In the genomic region with DNA sequence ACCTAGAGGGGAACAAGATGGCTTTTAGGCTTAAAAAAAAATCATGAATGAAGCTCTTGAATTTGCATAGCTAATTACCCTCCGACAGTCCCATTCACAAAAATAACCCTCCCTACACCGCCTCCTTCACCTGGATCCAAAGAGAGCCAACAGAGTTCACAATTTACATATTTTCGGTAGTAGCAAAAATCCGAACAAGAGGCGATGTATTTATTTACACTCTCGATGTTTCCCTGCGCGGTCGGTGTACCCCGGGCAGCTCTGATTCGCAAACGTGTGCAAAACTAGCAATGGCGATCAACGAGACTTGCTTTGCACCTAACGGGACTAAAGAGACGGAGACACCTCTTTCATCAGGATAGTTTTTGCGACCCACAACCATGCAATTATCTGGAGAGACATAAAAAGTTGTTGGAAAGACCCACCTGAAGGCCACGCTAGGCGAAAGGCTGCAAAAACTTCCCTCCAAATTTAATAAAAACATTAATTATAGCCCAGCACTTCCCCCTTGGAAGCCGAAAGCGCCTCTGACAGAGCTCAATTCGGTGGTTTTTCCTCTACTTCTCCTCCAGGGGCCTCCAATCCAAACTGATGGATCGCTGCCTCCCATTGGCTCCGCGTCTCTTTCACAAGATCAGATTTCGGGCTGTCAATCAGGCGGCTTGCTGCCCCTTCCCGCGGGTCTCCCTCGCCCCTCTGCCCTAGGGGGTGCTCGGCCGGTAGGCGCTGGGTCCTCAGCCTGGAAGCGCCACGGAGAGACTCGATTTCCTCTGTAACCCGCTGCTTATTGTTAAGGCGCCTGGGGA, we compare ENCODE assay signal across 8 cellular contexts. TPM values are rescaled to one million over a fixed set of nuclear protein-coding genes. Genes with fewer than 3 reads are reported as not detected.
DNase-seq lines count a peak whose midpoint lies in the region; ATAC-seq and TF ChIP-seq lines count a peak whose summit lies in the region.

A gene (minus strand): TSS at position 529 of the 806 bp plus-strand sequence. CDS start 614 bp downstream, outside the sequence.

- TF ChIP-seq CTCF in RWPE1 (conservative IDR thresholded peaks at IDR 0.05; ENCODE audit: low read depth) (peak; percentile 57), right lobe of liver (IDR thresholded peaks at IDR 0.05) (peak; percentile 22 to 40 (median 36))

- TF ChIP-seq POLR2A in right lobe of liver (IDR thresholded peaks at IDR 0.05): peak; percentile 36

- no peaks in the 10 kb centered on the region for H3K4me1 Mint-ChIP-seq in effector memory CD8-positive, alpha-beta T cell (ENCODE audit: low read depth in 2 of 2)

- H3K9me3 ChIP-seq in right lobe of liver: no peaks in the 10 kb centered on the region

- H3K4me3 Mint-ChIP-seq in effector memory CD8-positive, alpha-beta T cell: no peak within 1 kb of the TSS

- WGBS in right lobe of liver (ENCODE audit: insufficient coverage, low coverage, low lambda C conversion rate, missing lambda C conversion rate): 0% methylated on average over 30 of the region's 38 CpGs

- CTCF ChIA-PET in RWPE1 (lab: Yijun Ruan, JAX): interaction anchor here (0.5 kb wide), 1 partner anchor 464 kb away, joined by 3 read pairs; no protein-coding TSS in a partner anchor

- H3K4me1 ChIP-seq in right lobe of liver: peaks cover 0 to 15% (median 5%) of the 10 kb centered on the region in 4 donors

- peak; percentile 24 for ATAC-seq in effector memory CD8-positive, alpha-beta T cell (replicated peaks)
- ATAC-seq in right lobe of liver (peak; percentile 58 to 67 (median 62)), GM18520 (IDR thresholded peaks at IDR 0.05; ENCODE audit: unreplicated experiment) (no peak), GM18858 (IDR thresholded peaks at IDR 0.05; ENCODE audit: unreplicated experiment) (no peak)

- H3K27ac ChIP-seq in RWPE1: peak within 1 kb of the TSS; percentile 92
- peak within 1 kb of the TSS; percentile 81 to 86 (median 83) for H3K27ac ChIP-seq in right lobe of liver
- peak within 1 kb of the TSS; percentile 52 for H3K27ac ChIP-seq in temporal lobe (ENCODE audit: low read depth, low read length)

- no peaks in the 10 kb centered on the region for H3K36me3 Mint-ChIP-seq in effector memory CD8-positive, alpha-beta T cell (ENCODE audit: insufficient read depth)

- no peaks in the 10 kb centered on the region for H3K9me3 Mint-ChIP-seq in effector memory CD8-positive, alpha-beta T cell

- peak within 1 kb of the TSS; percentile 70 to 73 (median 73) for H3K4me3 ChIP-seq in right lobe of liver

- peaks cover 0 to 15% of the 10 kb centered on the region in 2 donors for H3K27me3 Mint-ChIP-seq in effector memory CD8-positive, alpha-beta T cell

- H3K36me3 ChIP-seq in right lobe of liver: no peaks in the 10 kb centered on the region

- POLR2A ChIA-PET in RWPE1 (lab: Yijun Ruan, JAX; ENCODE audit: low non-redundant PET): interaction anchor here (0.7 kb wide), 1 partner anchor 466 kb away, joined by 3 read pairs; no protein-coding TSS in a partner anchor

- DNase-seq in COR-L47 (lab: John Stamatoyannopoulos, UW): peak; percentile 75
- peak; percentile 32 to 34 for DNase-seq in Kasumi-1 (lab: John Stamatoyannopoulos, UW)
- DNase-seq in RWPE1 (ENCODE audit: low spot score): peak; percentile 75
- peak in 1 of 3 experiments; percentile 2 for DNase-seq in effector memory CD8-positive, alpha-beta T cell
- DNase-seq in right lobe of liver: peak; percentile 59 to 79 (median 74)

- no peaks in the 10 kb centered on the region for H3K27me3 ChIP-seq in right lobe of liver

- intact Hi-C loops in right lobe of liver (cut with DNase I): no loop called here

- no peak within 1 kb of the TSS for H3K27ac Mint-ChIP-seq in effector memory CD8-positive, alpha-beta T cell

RNA-seq across cellular contexts. Expression of the gene that starts here (rescaled TPM):
- total RNA-seq in right lobe of liver: 1 to 10 TPM; 3.3 to 8.2 (median 5.6) TPM
- 34.4 TPM for total RNA-seq in temporal lobe

Comparison
In these comparisons a context has a peak if more than half of its experiments do, and no peak if none do; other contexts are left out.
1. ATAC-seq: peak in effector memory CD8-positive, alpha-beta T cell (single experiment) and right lobe of liver (4 of 4); none in GM18520 (single experiment) and GM18858 (single experiment).
2. Peak in every context shown above with its lines, with median percentiles within 50 percentile points of each other: H3K27ac ChIP-seq.